In the genomic region with DNA sequence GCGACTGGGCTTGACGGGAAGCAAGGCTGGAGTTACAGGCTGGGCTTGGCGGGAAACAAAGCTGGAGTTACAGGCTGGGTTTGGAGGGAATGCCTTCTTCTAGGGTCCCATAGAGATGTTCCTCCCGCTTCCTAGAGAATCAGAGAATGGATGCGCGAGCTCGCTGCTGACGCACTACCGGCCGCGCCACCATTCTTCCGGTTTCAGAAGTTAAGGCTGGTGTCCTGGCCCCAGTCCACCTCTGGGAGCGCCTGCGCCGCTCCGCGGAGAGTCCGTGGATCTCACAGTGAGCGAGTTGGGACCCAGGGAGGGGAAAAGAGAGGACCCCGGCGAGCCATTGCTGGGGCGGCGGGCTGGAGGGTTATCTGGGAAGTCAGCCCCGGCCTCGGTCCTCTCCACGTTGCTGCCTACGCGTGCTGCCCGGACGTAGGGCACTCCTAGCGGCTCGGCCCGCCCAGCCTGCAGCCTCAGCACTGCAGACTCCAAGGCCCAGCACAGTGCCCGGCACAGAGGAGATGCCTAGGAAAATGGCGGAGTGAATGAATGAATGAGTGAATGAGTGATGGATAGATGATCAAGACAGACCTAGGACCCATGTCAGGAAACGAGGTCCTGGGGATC, we compare ENCODE assay signal across 8 cellular contexts. TPM values are rescaled to one million over a fixed set of nuclear protein-coding genes. Genes with fewer than 3 reads are reported as not detected.
DNase-seq lines count a peak whose midpoint lies in the region; ATAC-seq, FAIRE-seq and TF ChIP-seq lines count a peak whose summit lies in the region.

A gene (plus strand): TSS at position 206 of the 621 bp plus-strand sequence. CDS start 7,602 bp downstream, outside the sequence.

- H3K4me1 ChIP-seq in right cardiac atrium (ENCODE audit: control insufficient read depth, insufficient read depth, low read length) (no peaks in the 10 kb centered on the region), urinary bladder (ENCODE audit: insufficient read depth) (no peaks in the 10 kb centered on the region), PC-3 (ENCODE audit: insufficient read depth, low read length) (no peaks in the 10 kb centered on the region)

- no TSS peak for BruUV-seq in PC-3 (replicated peaks; lab: Mats Ljungman, UMichigan)

- H3K4me2 ChIP-seq in PC-3 (ENCODE audit: low read length), result no peak within 1 kb of the TSS

- peak; percentile 42 for FAIRE-seq in HTR-8/SVneo (lab: Jason Lieb, UNC)

- no peaks in the 10 kb centered on the region for H4K20me1 ChIP-seq in PC-3 (ENCODE audit: low read length)

- H3K36me3 ChIP-seq in urinary bladder (ENCODE audit: insufficient read depth) (no peaks in the 10 kb centered on the region), PC-3 (ENCODE audit: low read depth, low read length) (0 out of 2 replicates have a peak, but pooled peaks cover 9% of the 10 kb centered on the region)

- no peaks in the 10 kb centered on the region for H3F3A ChIP-seq in PC-3 (ENCODE audit: low read length, unreplicated experiment)

- no peaks in the 10 kb centered on the region for H3K79me2 ChIP-seq in PC-3 (ENCODE audit: low read length)

- POLR2A ChIA-PET in PC-3 (lab: Charles Lee; ENCODE audit: unreplicated experiment), result no interaction called here

- no peaks in the 10 kb centered on the region for H3K9me2 ChIP-seq in PC-3 (replicated peaks; ENCODE audit: low read length)

- H3K27me3 ChIP-seq in right cardiac atrium (ENCODE audit: control insufficient read depth, insufficient read depth), result no peaks in the 10 kb centered on the region
- no peaks in the 10 kb centered on the region for H3K27me3 ChIP-seq in PC-3 (ENCODE audit: low read length)

- H3K9ac ChIP-seq in PC-3 (ENCODE audit: low read length), result no peak within 1 kb of the TSS

- ATAC-seq in right cardiac atrium (peak; percentile 98 to 99), PC-3 (no peak)

- no peak within 1 kb of the TSS for H2AFZ ChIP-seq in PC-3 (ENCODE audit: low read length)

- under 1% methylated on average over 36 of the region's 36 CpGs for WGBS in right cardiac atrium
- under 1% methylated on average over 36 of the region's 36 CpGs for WGBS in urinary bladder

- H3K9me3 ChIP-seq in right cardiac atrium (ENCODE audit: control insufficient read depth, low read length) (no peaks in the 10 kb centered on the region), PC-3 (ENCODE audit: low read length) (peaks cover 41% of the 10 kb centered on the region)

- CTCF ChIA-PET in PC-3 (lab: Charles Lee), result no interaction called here

- H3K27ac ChIP-seq in right cardiac atrium (ENCODE audit: low read length) (peak within 1 kb of the TSS; percentile 62), urinary bladder (ENCODE audit: low read depth) (peak within 1 kb of the TSS; percentile 40), PC-3 (ENCODE audit: low read length) (no peak within 1 kb of the TSS)

- TF ChIP-seq CTCF in AG09319 (IDR thresholded peaks at IDR 0.05; ENCODE audit: low read depth, low read length) (peak; percentile 25), PC-3 (conservative IDR thresholded peaks at IDR 0.05; ENCODE audit: low read depth, low read length) (no peak)

- intact Hi-C loops in right cardiac atrium (cut with DNase I), result no loop called here
- intact Hi-C loops in PC-3 (cut with micrococcal nuclease), result no loop called here

- DNase-seq in AG09319 (ENCODE audit: extremely low read depth, low read depth) (peak; percentile 54), HTR-8/SVneo (ENCODE audit: insufficient read length, low spot score) (peak; percentile 82), T-helper 9 cell (peak; percentile 21), astrocyte of the hippocampus (ENCODE audit: low read depth, low spot score) (peak; percentile 95), right cardiac atrium (peak; percentile 91 to 96 (median 95)), putamen (ENCODE audit: low spot score) (peak; percentile 88), PC-3 (no peak)

- H3K4me3 ChIP-seq in right cardiac atrium (ENCODE audit: low read length) (peak within 1 kb of the TSS; percentile 74), urinary bladder (ENCODE audit: low read depth, low read length) (peak within 1 kb of the TSS; percentile 95), PC-3 (ENCODE audit: low read length) (no peak within 1 kb of the TSS)

RNA-seq across cellular contexts. Expression of the gene that starts here (rescaled TPM):
- total RNA-seq in right cardiac atrium (1 to 10 TPM; 3.4 to 4.6 (median 4.0) TPM), urinary bladder (15.0 TPM), PC-3 (2014; rRNA removed) (not detected in 2 replicates)
- polyA plus RNA-seq in right cardiac atrium (2.0 TPM), urinary bladder (4.7 TPM)
